Comparison of ENCODE assay signal across 8 cellular contexts in genomic region chr15:70362911-70363310, GRCh38.
DNase-seq lines count a peak whose midpoint lies in the region; ATAC-seq, FAIRE-seq and TF ChIP-seq lines count a peak whose summit lies in the region.

No MANE protein-coding gene starts in this region.

- no peaks in the 10 kb centered on the region for H3F3A ChIP-seq in GM23338 (replicated peaks; ENCODE audit: low read depth)

- peak; percentile 64 to 93; a peak in 5 of 6 replicates for ATAC-seq in A549
- peak; percentile 98 for ATAC-seq in GM23338
- ATAC-seq in right cardiac atrium = peak; percentile 77 to 82
- ATAC-seq in HG03039 (IDR thresholded peaks at IDR 0.05; ENCODE audit: unreplicated experiment) = no peak

- H3K27ac Mint-ChIP-seq in GM23338 = no peak overlapping the region

- CTCF ChIA-PET in A549 (lab: Yijun Ruan, JAX) = interaction anchor here (0.8 to 1.7 kb wide), 8 partner anchors 11 to 787 kb away, joined by 3 to 8 read pairs (median 4); no protein-coding TSS in a partner anchor

- H3K27me3 Mint-ChIP-seq in GM23338 (ENCODE audit: insufficient read depth, low read depth, poor library complexity) = peaks cover 4% of the 10 kb centered on the region

- H3K36me3 Mint-ChIP-seq in GM23338 (ENCODE audit: low read depth) = no peaks in the 10 kb centered on the region

- H3K36me3 ChIP-seq in GM23338 (ENCODE audit: insufficient read depth) (no peaks in the 10 kb centered on the region), WERI-Rb-1 (no peaks in the 10 kb centered on the region), thyroid gland (no peaks in the 10 kb centered on the region)

- no peak overlapping the region for H3K27ac ChIP-seq in A549
- no peak overlapping the region for H3K27ac ChIP-seq in GM23338 (ENCODE audit: low read depth)
- no peak overlapping the region for H3K27ac ChIP-seq in WERI-Rb-1
- H3K27ac ChIP-seq in right cardiac atrium (ENCODE audit: low read length) = no peak overlapping the region
- no peak overlapping the region for H3K27ac ChIP-seq in thyroid gland

- H3K27me3 ChIP-seq in GM23338 (ENCODE audit: insufficient read depth) (no peaks in the 10 kb centered on the region), WERI-Rb-1 (ENCODE audit: insufficient read depth, low read depth, severe bottlenecking) (no peaks in the 10 kb centered on the region), right cardiac atrium (ENCODE audit: control insufficient read depth, insufficient read depth) (no peaks in the 10 kb centered on the region), thyroid gland (no peaks in the 10 kb centered on the region)

- no peaks in the 10 kb centered on the region for H3K9me2 ChIP-seq in GM23338 (ENCODE audit: insufficient read depth)

- H4K20me1 ChIP-seq in GM23338 (replicated peaks; ENCODE audit: insufficient read depth) = no peaks in the 10 kb centered on the region

- H3K4me3 ChIP-seq in A549 (no peak overlapping the region), GM23338 (no peak overlapping the region), WERI-Rb-1 (ENCODE audit: low read depth, low read length) (no peak overlapping the region), right cardiac atrium (ENCODE audit: low read length) (no peak overlapping the region), thyroid gland (replicated peaks in 1 of 3) (no peak overlapping the region)

- FAIRE-seq in A549 (lab: Jason Lieb, UNC) = no peak

- 55% methylated on average over 6 of the region's 6 CpGs for WGBS in A549 (ENCODE audit: missing lambda C conversion rate)
- WGBS in right cardiac atrium = 33% methylated on average over 6 of the region's 6 CpGs
- WGBS in thyroid gland, 2 donors = 38 to 43% methylated on average over 5 to 6 of the region's 6 CpGs

- DNase-seq in A549 (ENCODE audit: low read depth in 1 of 2, low spot score in 1 of 2) (peak in 1 of 2 experiments; percentile 35), GM23338 (ENCODE audit: low spot score) (peak; percentile 72), WERI-Rb-1 (peak; percentile 82), right cardiac atrium (peak in 2 of 3 donors; percentile 71 to 74), thyroid gland (peak; percentile 51 to 52), G401 (ENCODE audit: low spot score) (no peak), kidney glomerular epithelial cell (lab: John Stamatoyannopoulos, UW) (no peak)

- TF ChIP-seq POLR2A in A549 (IDR thresholded peaks at IDR 0.05; ENCODE audit: low read length) = no peak
- TF ChIP-seq POLR2A in thyroid gland (IDR thresholded peaks at IDR 0.05) = no peak

- H3K9me3 Mint-ChIP-seq in GM23338 = peaks cover 3% of the 10 kb centered on the region; the same call in 1 of the 3 replicates

- peak; percentile 45 to 66 for TF ChIP-seq RAD21 in A549 (conservative IDR thresholded peaks at IDR 0.05 in 1 of 2, IDR thresholded peaks at IDR 0.05 in 1 of 2)

- H3K4me3 Mint-ChIP-seq in GM23338 = no peak overlapping the region

- H3K4me1 Mint-ChIP-seq in GM23338 = peaks cover 5% of the 10 kb centered on the region; the same call in 2 of the 3 replicates

- TF ChIP-seq CTCF in A549 (IDR thresholded peaks at IDR 0.05) = peak; percentile 27; the same call in 2 of the 3 replicates
- peak; percentile 58 to 88 for TF ChIP-seq CTCF in GM23338 (conservative IDR thresholded peaks at IDR 0.05; ENCODE audit: low read depth in 2 of 2)
- TF ChIP-seq CTCF in WERI-Rb-1 (IDR thresholded peaks at IDR 0.05; ENCODE audit: low read depth, low read length) = peak; percentile 97
- peak; percentile 30 to 73 (median 66) for TF ChIP-seq CTCF in thyroid gland (IDR thresholded peaks at IDR 0.05)

- H3K4me2 ChIP-seq in A549 (no peak overlapping the region), GM23338 (no peak overlapping the region)

- H3K9me3 ChIP-seq in A549 = peaks cover 12% of the 10 kb centered on the region; the same call in 2 of the 3 replicates
- no peaks in the 10 kb centered on the region for H3K9me3 ChIP-seq in WERI-Rb-1 (ENCODE audit: severe bottlenecking)
- no peaks in the 10 kb centered on the region for H3K9me3 ChIP-seq in right cardiac atrium (ENCODE audit: control insufficient read depth, low read length)
- no peaks in the 10 kb centered on the region for H3K9me3 ChIP-seq in thyroid gland

- H3K79me2 ChIP-seq in GM23338 (replicated peaks; ENCODE audit: insufficient read depth) = no peaks in the 10 kb centered on the region

- in situ Hi-C loops in G401 (cut with HindIII; ENCODE audit: low sequenced_read_pairs) = no loop called here

- no peak overlapping the region for H2AFZ ChIP-seq in GM23338

- no peak for TF ChIP-seq EP300 in A549 (IDR thresholded peaks at IDR 0.05)

- intact Hi-C loops in right cardiac atrium (cut with DNase I) (loop anchor here in 1 of 4 donors (5.0 to 10.0 kb wide), 2 partner anchors 786 to 888 kb away; no protein-coding TSS in a partner anchor), thyroid gland (cut with DNase I) (no loop called here)

- H3K4me1 ChIP-seq in A549 = no peaks in the 10 kb centered on the region
- no peaks in the 10 kb centered on the region for H3K4me1 ChIP-seq in GM23338 (ENCODE audit: insufficient read depth)
- no peaks in the 10 kb centered on the region for H3K4me1 ChIP-seq in right cardiac atrium (ENCODE audit: control insufficient read depth, insufficient read depth, low read length)
- H3K4me1 ChIP-seq in thyroid gland = no peaks in the 10 kb centered on the region

- POLR2A ChIA-PET in A549 (lab: Yijun Ruan, JAX) = no interaction called here

TF ChIP-seq in A549, 52 proteins besides CTCF, POLR2A, EP300 and RAD21:
- TF ChIP-seq SMC3 (IDR thresholded peaks at IDR 0.05) (peak; percentile 52), HOXA7 (CRISPR knock-in tag; IDR thresholded peaks at IDR 0.05) (no peak), HES2 (IDR thresholded peaks at IDR 0.05) (no peak), FOSB (CRISPR knock-in tag; IDR thresholded peaks at IDR 0.05) (no peak), NFE2L2 (conservative IDR thresholded peaks at IDR 0.05; ENCODE audit: low read length) (no peak), REST (IDR thresholded peaks at IDR 0.05) (no peak), RARB (CRISPR knock-in tag; IDR thresholded peaks at IDR 0.05) (no peak)

TF ChIP-seq in GM23338, 12 proteins besides CTCF, POLR2A, EP300 and RAD21 (continues in another document):
- TF ChIP-seq ZNF462 (CRISPR knock-in tag; IDR thresholded peaks at IDR 0.05) (no peak), POLR2AphosphoS5 (IDR thresholded peaks at IDR 0.05; ENCODE audit: low read depth) (no peak)

Comparison
In these comparisons a context has a peak if more than half of its experiments do, and no peak if none do; other contexts are left out.
1. DNase-seq: peak in GM23338 (single experiment), WERI-Rb-1 (single experiment), right cardiac atrium (2 of 3) and thyroid gland (2 of 2); none in G401 (single experiment) and kidney glomerular epithelial cell (single experiment).
2. CTCF ChIP-seq: peak in every context shown above with its lines; median percentile 97 in WERI-Rb-1; 73 in GM23338; 66 in thyroid gland; 27 in A549.